In genomic region chr1:211831558-211832323, GRCh38 we compare ENCODE assay signal across 13 cellular contexts. TPM values are rescaled to one million over a fixed set of nuclear protein-coding genes. Genes with fewer than 3 reads are reported as not detected.
DNase-seq lines count a peak whose midpoint lies in the region; ATAC-seq, FAIRE-seq and TF ChIP-seq lines count a peak whose summit lies in the region.
"Had no signal": no experiment of that assay in that cellular context is flagged by ENCODE, and none has a peak within 500 bp of the region (broad histone marks: within the 10 kb centered on the region; RNA-seq: fewer than 3 reads in every experiment).

No MANE protein-coding gene starts in this region.

- peak overlapping the region; percentile 52 for H3K4me3 Mint-ChIP-seq in mesothelial cell of epicardium

- FAIRE-seq in GM18507 (lab: Jason Lieb, UNC): peak; percentile 85
- FAIRE-seq: TTC549 had no signal

- peaks cover 3% of the 10 kb centered on the region for H3K27me3 Mint-ChIP-seq in mesothelial cell of epicardium (ENCODE audit: low read depth)

- no peak for TF ChIP-seq CTCF in mesothelial cell of epicardium (IDR thresholded peaks at IDR 0.05; ENCODE audit: unreplicated experiment)

- peaks cover 15% of the 10 kb centered on the region for H3K4me1 Mint-ChIP-seq in mesothelial cell of epicardium

- no peaks in the 10 kb centered on the region for H3K9me3 Mint-ChIP-seq in mesothelial cell of epicardium

- H3K27ac Mint-ChIP-seq in mesothelial cell of epicardium: no peak overlapping the region

- ATAC-seq in HG03571 (IDR thresholded peaks at IDR 0.05; ENCODE audit: unreplicated experiment) (no peak), GM19324 (IDR thresholded peaks at IDR 0.05; ENCODE audit: low FRiP score, unreplicated experiment) (no peak)

- DNase-seq in DMS153 (lab: John Stamatoyannopoulos, UW) (peak; percentile 46), DMS153 treated with DMSO at 0.1 percent for 48 hours (lab: John Stamatoyannopoulos, UW; ENCODE audit: unreplicated experiment) (no peak), GM18507 (ENCODE audit: extremely low spot score, insufficient read length, low read depth) (no peak), SK-N-DZ (ENCODE audit: low spot score) (peak; percentile 86), mesothelial cell of epicardium (ENCODE audit: low spot score in 2 of 2, unreplicated experiment in 2 of 2) (no peak), AG20443 (ENCODE audit: low spot score) (no peak)
- DNase-seq: 8988T; NCI-H526 treated with DMSO at 0.1 percent for 48 hours; stimulated activated CD4-positive, alpha-beta T cell treated with anti-CD3 and anti-CD28 coated beads, Interleukin-2, amount 100 ng/mL, for 48 hours; testis had no signal

- no peaks in the 10 kb centered on the region for H3K36me3 Mint-ChIP-seq in mesothelial cell of epicardium

RNA-seq across cellular contexts. Expression of gene LPGAT1, which starts 1.2 kb away (rescaled TPM):
- polyA plus RNA-seq in SK-N-DZ (2014; cell fraction: cytosol; rRNA removed): 35.7 and 37.5 TPM in 2 replicates
- polyA plus RNA-seq in SK-N-DZ (2014; cell fraction: nucleus; rRNA removed): 12.5 and 12.8 TPM in 2 replicates
- 29.8 to 35.6 TPM (median 34.1 TPM) in 3 replicates for total RNA-seq in mesothelial cell of epicardium

Comparison
In these comparisons a context has a peak if more than half of its experiments do, and no peak if none do; other contexts are left out.
1. DNase-seq: peak in DMS153 (single experiment) and SK-N-DZ (single experiment); none in DMS153 treated with DMSO at 0.1 percent for 48 hours (single experiment), GM18507 (single experiment), mesothelial cell of epicardium (0 of 2) and AG20443 (single experiment).